In the genomic region with DNA sequence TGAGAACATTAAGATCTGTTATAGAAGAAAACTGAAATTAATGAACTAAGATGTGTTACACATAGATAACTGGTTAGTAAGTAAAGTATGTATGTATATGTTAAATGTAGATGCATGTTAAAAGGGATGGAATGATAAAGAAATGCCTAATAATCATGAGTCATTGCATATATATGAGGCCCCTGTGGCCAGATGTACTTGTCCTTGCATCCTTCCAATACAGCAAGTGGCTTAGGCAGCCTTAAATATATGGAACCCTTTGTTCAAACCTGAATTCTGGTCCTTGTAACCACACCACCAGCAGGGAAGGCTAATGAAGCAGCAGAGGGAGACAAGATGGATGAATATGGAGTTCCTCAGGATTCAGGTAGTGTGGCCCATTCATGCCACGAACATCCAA, we compare ENCODE assay signal across 21 cellular contexts.
"Had no signal": no experiment of that assay in that cellular context is flagged by ENCODE, and none has a peak within 500 bp of the region (broad histone marks: within the 10 kb centered on the region; RNA-seq: fewer than 3 reads in every experiment).

No MANE protein-coding gene starts in this region.

- H3K36me3 ChIP-seq: gastrocnemius medialis, neutrophil, ovary, prostate gland, tibial nerve had no signal

- H3K4me1 ChIP-seq: gastrocnemius medialis, prostate gland had no signal

- H3K9me3 ChIP-seq: gastrocnemius medialis, neutrophil, ovary, prostate gland, tibial nerve had no signal

- ATAC-seq: activated naive CD8-positive, alpha-beta T cell treated with anti-CD3 and anti-CD28 coated beads, Interleukin-2, amount 50 U/mL, for 24 hours; gastrocnemius medialis; left cardiac atrium; stimulated activated naive CD8-positive, alpha-beta T cell treated with anti-CD3 and anti-CD28 coated beads, Interleukin-15, amount 100 ng/mL, for 72 hours had no signal

- FAIRE-seq: endometrium, islet of Langerhans had no signal

- H3K27ac ChIP-seq: gastrocnemius medialis, neutrophil, ovary, prostate gland, tibial nerve had no signal

- H3K4me3 ChIP-seq: gastrocnemius medialis, ovary, prostate gland, tibial nerve had no signal

- H3K27me3 ChIP-seq: gastrocnemius medialis, neutrophil, ovary, tibial nerve had no signal

- DNase-seq: activated B cell treated with CpG ODN at 0.5 μM for 24 hours; activated CD4-positive, alpha-beta T cell treated with anti-CD3 and anti-CD28 coated beads for 4 hours; activated CD4-positive, alpha-beta T cell treated with anti-CD3 and anti-CD28 coated beads, Interleukin-2, amount 50 U/mL, for 48 hours; activated effector memory CD4-positive, alpha-beta T cell treated with anti-CD3 and anti-CD28 coated beads, Interleukin-2, amount 50 U/mL, for 16 hours; activated naive CD4-positive, alpha-beta T cell treated with anti-CD3 and anti-CD28 coated beads, Interleukin-2, amount 10 ng/mL, durations not matched to agents 7 days and 5 days; activated naive CD8-positive, alpha-beta T cell treated with anti-CD3 and anti-CD28 coated beads, Interleukin-2, amount 50 U/mL, for 24 hours; effector CD4-positive, alpha-beta T cell; gastrocnemius medialis; head of caudate nucleus; hypothalamus; left cardiac atrium; ovary; stimulated activated CD4-positive, alpha-beta T cell treated with anti-CD3 and anti-CD28 coated beads, Interleukin-12 subunit alpha, Interleukin-12 subunit beta, amount 100 ng/mL, for 4 hours; stimulated activated CD4-positive, alpha-beta T cell treated with anti-CD3 and anti-CD28 coated beads, Interleukin-4, amount 100 ng/mL, for 4 hours; stimulated activated naive CD8-positive, alpha-beta T cell treated with anti-CD3 and anti-CD28 coated beads, Interleukin-15, amount 100 ng/mL, for 72 hours; T-helper 9 cell had no signal
